8 cellular contexts compared by ENCODE assay signal in the genomic region with DNA sequence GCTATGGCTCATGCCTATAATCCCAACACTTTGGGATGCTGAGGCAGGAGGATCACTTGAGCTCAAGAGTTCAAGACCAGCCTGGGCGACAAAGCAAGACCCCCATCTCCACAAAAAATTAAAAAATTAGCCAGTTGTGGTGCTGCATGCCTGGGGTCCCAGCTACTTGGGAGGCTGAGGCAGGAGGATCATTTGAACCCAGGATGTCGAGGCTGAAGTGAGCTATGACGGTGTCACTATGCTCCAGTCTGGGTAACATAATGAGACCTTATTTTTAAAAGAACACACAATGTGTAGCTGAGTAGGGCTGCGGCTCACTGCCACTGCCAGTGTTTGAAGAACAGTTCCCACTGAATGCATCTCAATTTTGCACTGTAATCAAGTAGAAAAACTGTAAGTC. TPM values are rescaled to one million over a fixed set of nuclear protein-coding genes. Genes with fewer than 3 reads are reported as not detected.
"Had no signal": no experiment of that assay in that cellular context is flagged by ENCODE, and none has a peak within 500 bp of the region (broad histone marks: within the 10 kb centered on the region; RNA-seq: fewer than 3 reads in every experiment).

No MANE protein-coding gene starts in this region.

- FAIRE-seq: G401.6, GM12878, GM12892, GM18507, GM19239 had no signal

- DNase-seq: GDM1, GF-D8 had no signal

- ATAC-seq: GM12878 had no signal

- H3K4me3 ChIP-seq: GM12878 had no signal

RNA-seq across cellular contexts. Expression of a gene that starts 7.1 kb away (rescaled TPM):
- total RNA-seq: G401, GM12878 had no signal
- polyA plus RNA-seq: GM12878 had no signal
